Comparison of ENCODE assay signal across 1 cellular context in the genomic region with DNA sequence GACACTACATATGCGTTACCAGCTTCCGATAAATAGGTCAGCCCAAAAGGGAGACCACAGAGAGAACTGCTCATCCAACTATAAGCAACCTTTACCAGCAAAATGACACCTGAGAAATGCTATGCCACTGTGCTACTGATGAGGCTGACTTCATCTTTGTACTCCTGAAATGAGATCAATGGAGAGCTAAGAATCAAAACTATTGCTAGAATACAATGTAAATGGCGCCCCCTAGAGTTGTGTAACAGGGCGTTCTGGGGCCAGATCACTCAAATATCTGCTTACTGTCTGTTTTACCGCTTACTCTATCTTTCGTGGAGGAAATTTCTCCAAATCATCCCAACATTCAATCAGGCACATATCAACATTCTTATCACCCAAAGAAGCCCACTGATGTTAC.
TF ChIP-seq lines count a peak whose summit lies in the region.

No MANE protein-coding gene starts in this region.

TF ChIP-seq in endothelial cell of umbilical vein, 7 proteins besides CTCF, POLR2A, EP300 and RAD21:
- TF ChIP-seq MYC (IDR thresholded peaks at IDR 0.05; ENCODE audit: low read depth, low read length) (no peak), GATA2 (IDR thresholded peaks at IDR 0.05; ENCODE audit: insufficient read depth, insufficient read length, low read depth, low read length) (no peak), EZH2 (IDR thresholded peaks at IDR 0.05; ENCODE audit: borderline replicate concordance, low read depth, low read length, severe bottlenecking) (no peak), FOS (IDR thresholded peaks at IDR 0.05; ENCODE audit: borderline replicate concordance, insufficient read depth, low read length) (no peak), JUN (IDR thresholded peaks at IDR 0.05; ENCODE audit: borderline replicate concordance, insufficient read depth, insufficient read length, low read depth) (no peak), POLR2AphosphoS5 (IDR thresholded peaks at IDR 0.05; ENCODE audit: insufficient read depth, low read depth, low read length) (no peak)
- TF ChIP-seq, protein P1, sequence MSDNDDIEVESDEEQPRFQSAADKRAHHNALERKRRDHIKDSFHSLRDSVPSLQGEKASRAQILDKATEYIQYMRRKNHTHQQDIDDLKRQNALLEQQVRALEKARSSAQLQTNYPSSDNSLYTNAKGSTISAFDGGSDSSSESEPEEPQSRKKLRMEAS (IDR thresholded peaks at IDR 0.05; ENCODE audit: insufficient read depth, insufficient read length), result no peak
